Comparison of ENCODE assay signal across 15 cellular contexts in genomic region chr10:15346440-15347141, GRCh38. TPM values are rescaled to one million over a fixed set of nuclear protein-coding genes. Genes with fewer than 3 reads are reported as not detected.
DNase-seq lines count a peak whose midpoint lies in the region; TF ChIP-seq lines count a peak whose summit lies in the region.
"Had no signal": no experiment of that assay in that cellular context is flagged by ENCODE, and none has a peak within 500 bp of the region (broad histone marks: within the 10 kb centered on the region; RNA-seq: fewer than 3 reads in every experiment).

No MANE protein-coding gene starts in this region.

- H3K4me1 Mint-ChIP-seq in activated T-helper 2 cell treated with anti-CD3 and anti-CD28 coated beads, Interferon-gamma antibody, Interleukin-2, Interleukin-4, amounts not matched to agents 10 μg/mL and 5 μg/mL and 100 μg/mL, durations not matched to agents 14 hours and 24 hours and 36 hours (ENCODE audit: low read depth), result peaks cover 3% of the 10 kb centered on the region
- peaks cover 8% of the 10 kb centered on the region for H3K4me1 Mint-ChIP-seq in MCF 10A (ENCODE audit: insufficient read depth, unreplicated experiment)

- H3K9me3 ChIP-seq in right atrium auricular region, result no peaks in the 10 kb centered on the region

- H3K36me3 Mint-ChIP-seq in activated T-helper 2 cell treated with anti-CD3 and anti-CD28 coated beads, Interferon-gamma antibody, Interleukin-2, Interleukin-4, amounts not matched to agents 10 μg/mL and 5 μg/mL and 100 μg/mL, durations not matched to agents 14 hours and 24 hours and 36 hours (ENCODE audit: low read depth), result no peaks in the 10 kb centered on the region
- H3K36me3 Mint-ChIP-seq in MCF 10A (ENCODE audit: insufficient read depth, unreplicated experiment), result no peaks in the 10 kb centered on the region

- no peak overlapping the region for H3K27ac Mint-ChIP-seq in activated T-helper 2 cell treated with anti-CD3 and anti-CD28 coated beads, Interferon-gamma antibody, Interleukin-2, Interleukin-4, amounts not matched to agents 10 μg/mL and 5 μg/mL and 100 μg/mL, durations not matched to agents 14 hours and 24 hours and 36 hours
- no peak overlapping the region for H3K27ac Mint-ChIP-seq in MCF 10A (ENCODE audit: low read depth, unreplicated experiment)
- H3K27ac Mint-ChIP-seq: activated T-helper 17 cell treated with anti-CD3 and anti-CD28 coated beads, Interleukin-2, amount 50 U/mL, for 72 hours; GM23338 had no signal

- intact Hi-C loops in activated T-helper 2 cell treated with anti-CD3 and anti-CD28 coated beads, Interferon-gamma antibody, Interleukin-2, Interleukin-4, amounts not matched to agents 10 μg/mL and 5 μg/mL and 100 μg/mL, durations not matched to agents 14 hours and 24 hours and 36 hours (cut with micrococcal nuclease), result no loop called here
- intact Hi-C loops in MCF 10A (cut with micrococcal nuclease), result no loop called here

- H3K4me3 ChIP-seq in right atrium auricular region, result no peak overlapping the region
- H3K4me3 ChIP-seq: GM23338 had no signal

- TF ChIP-seq CTCF in right atrium auricular region (IDR thresholded peaks at IDR 0.05) (no peak), MCF 10A (IDR thresholded peaks at IDR 0.05; ENCODE audit: unreplicated experiment) (no peak)

- no peaks in the 10 kb centered on the region for H3K36me3 ChIP-seq in right atrium auricular region

- H3K9me3 Mint-ChIP-seq in activated T-helper 2 cell treated with anti-CD3 and anti-CD28 coated beads, Interferon-gamma antibody, Interleukin-2, Interleukin-4, amounts not matched to agents 10 μg/mL and 5 μg/mL and 100 μg/mL, durations not matched to agents 14 hours and 24 hours and 36 hours, result no peaks in the 10 kb centered on the region
- H3K9me3 Mint-ChIP-seq in MCF 10A (ENCODE audit: unreplicated experiment), result no peaks in the 10 kb centered on the region
- H3K9me3 Mint-ChIP-seq: activated T-helper 17 cell treated with anti-CD3 and anti-CD28 coated beads, Interleukin-2, amount 50 U/mL, for 72 hours; GM23338 had no signal

- peak; percentile 42 for DNase-seq in EH (ENCODE audit: low read depth)
- DNase-seq in caudate nucleus (lab: John Stamatoyannopoulos, UW), result peak in 4 of 61 donors; percentile 18 to 46 (median 29)
- peak; percentile 71 for DNase-seq in right atrium auricular region (ENCODE audit: low spot score)
- peak; percentile 73 for DNase-seq in pons (ENCODE audit: low spot score)
- DNase-seq in glomerular visceral epithelial cell (ENCODE audit: extremely low spot score), result no peak
- DNase-seq in activated T-helper 2 cell treated with anti-CD3 and anti-CD28 coated beads, Interferon-gamma antibody, Interleukin-2, Interleukin-4, amounts not matched to agents 10 μg/mL and 5 μg/mL and 100 μg/mL, durations not matched to agents 14 hours and 24 hours and 36 hours (ENCODE audit: low spot score), result no peak
- no peak for DNase-seq in MCF 10A (ENCODE audit: unreplicated experiment)
- no peak for DNase-seq in NCI-H1048 (lab: John Stamatoyannopoulos, UW)
- DNase-seq: ACHN, Calu3, NCI-H2029 treated with DMSO at 0.1 percent for 48 hours, trophoblast cell had no signal

- H3K27me3 Mint-ChIP-seq in activated T-helper 2 cell treated with anti-CD3 and anti-CD28 coated beads, Interferon-gamma antibody, Interleukin-2, Interleukin-4, amounts not matched to agents 10 μg/mL and 5 μg/mL and 100 μg/mL, durations not matched to agents 14 hours and 24 hours and 36 hours (ENCODE audit: low read depth), result peaks cover 27% of the 10 kb centered on the region
- H3K27me3 Mint-ChIP-seq in MCF 10A (ENCODE audit: insufficient read depth, unreplicated experiment), result no peaks in the 10 kb centered on the region

- BruUV-seq in MCF 10A (replicated peaks; lab: Mats Ljungman, UMichigan), result no TSS peak

- peak overlapping the region; percentile 61 for H3K27ac ChIP-seq in caudate nucleus (ENCODE audit: low read depth, low read length)
- peak overlapping the region in 1 of 2 donors; percentile 36 for H3K27ac ChIP-seq in right atrium auricular region
- H3K27ac ChIP-seq: VCaP had no signal

- H3K4me1 ChIP-seq in right atrium auricular region, result peaks cover 0 to 14% of the 10 kb centered on the region in 2 donors

- no peaks in the 10 kb centered on the region for H3K27me3 ChIP-seq in right atrium auricular region

- CTCF ChIA-PET in MCF 10A (lab: Yijun Ruan, JAX), result interaction anchor here (0.6 to 0.8 kb wide), 2 partner anchors 125 to 374 kb away, joined by 3 to 4 read pairs; no protein-coding TSS in a partner anchor

- H3K4me3 Mint-ChIP-seq in activated T-helper 2 cell treated with anti-CD3 and anti-CD28 coated beads, Interferon-gamma antibody, Interleukin-2, Interleukin-4, amounts not matched to agents 10 μg/mL and 5 μg/mL and 100 μg/mL, durations not matched to agents 14 hours and 24 hours and 36 hours (ENCODE audit: low read depth), result no peak overlapping the region
- no peak overlapping the region for H3K4me3 Mint-ChIP-seq in MCF 10A (ENCODE audit: unreplicated experiment)
- H3K4me3 Mint-ChIP-seq: activated T-helper 17 cell treated with anti-CD3 and anti-CD28 coated beads, Interleukin-2, amount 50 U/mL, for 72 hours; GM23338 had no signal

- POLR2A ChIA-PET in MCF 10A (lab: Yijun Ruan, JAX), result no interaction called here

RNA-seq across cellular contexts. Expression of gene FAM171A1, which starts 24.5 kb away (rescaled TPM):
- total RNA-seq in right atrium auricular region (10 to 100 TPM in 1 of 2 donors, 1 to 10 TPM in 1; 7.8 to 13.7 TPM), MCF 10A (2022) (9.3 and 15.9 TPM in 2 replicates)
- total RNA-seq in activated T-helper 2 cell treated with anti-CD3 and anti-CD28 coated beads, Interferon-gamma antibody, Interleukin-2, Interleukin-4, amounts not matched to agents 10 μg/mL and 5 μg/mL and 100 μg/mL, durations not matched to agents 14 hours and 24 hours and 36 hours, result 2.9 and 3.6 TPM in 2 replicates

Comparison
In these comparisons a context has a peak if more than half of its experiments do, and no peak if none do; other contexts are left out.
1. DNase-seq: peak in EH (single experiment), right atrium auricular region (single experiment) and pons (single experiment); none in glomerular visceral epithelial cell (single experiment), activated T-helper 2 cell treated with anti-CD3 and anti-CD28 coated beads, Interferon-gamma antibody, Interleukin-2, Interleukin-4, amounts not matched to agents 10 μg/mL and 5 μg/mL and 100 μg/mL, durations not matched to agents 14 hours and 24 hours and 36 hours (single experiment), MCF 10A (single experiment) and NCI-H1048 (single experiment).